17 cellular contexts compared by ENCODE assay signal in the genomic region with DNA sequence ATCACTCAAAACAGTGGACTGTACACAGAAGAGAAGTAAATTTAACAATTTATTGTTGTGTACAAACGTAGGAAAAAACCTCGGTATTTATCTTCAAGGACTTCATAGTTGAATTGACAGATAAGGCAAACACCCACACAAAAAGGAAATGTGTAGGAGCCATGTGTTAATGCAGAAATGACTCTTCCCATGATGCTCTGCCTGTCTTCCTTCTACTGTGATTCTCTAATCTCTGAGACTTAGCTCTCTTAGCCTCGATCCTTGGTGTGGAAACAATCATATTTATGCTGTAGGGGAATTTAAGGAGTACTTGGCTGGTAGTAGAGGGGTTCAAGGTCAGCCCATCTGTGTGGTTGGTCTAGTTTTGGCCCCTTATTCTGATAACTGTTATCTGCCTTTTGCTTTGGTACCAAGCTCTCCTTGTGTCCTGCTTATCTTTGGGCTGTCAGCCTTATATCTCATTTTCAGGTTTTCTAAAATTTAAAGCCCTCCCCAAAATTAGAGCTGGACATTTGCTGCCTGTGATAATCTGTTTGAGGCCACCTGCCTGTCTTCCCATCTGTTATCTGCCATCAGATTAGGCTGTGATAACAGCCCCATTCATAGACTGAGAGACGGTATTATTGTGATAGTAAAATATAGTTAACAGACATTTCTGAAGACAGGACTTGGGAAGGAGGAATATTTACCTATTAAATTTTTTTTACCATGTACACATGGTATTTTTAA.
DNase-seq lines count a peak whose midpoint lies in the region; ATAC-seq and TF ChIP-seq lines count a peak whose summit lies in the region.
"Had no signal": no experiment of that assay in that cellular context is flagged by ENCODE, and none has a peak within 500 bp of the region (broad histone marks: within the 10 kb centered on the region; RNA-seq: fewer than 3 reads in every experiment).

No MANE protein-coding gene starts in this region.

- H3K9me3 ChIP-seq in OCI-LY3 (ENCODE audit: insufficient read depth, low read length), result no peaks in the 10 kb centered on the region
- no peaks in the 10 kb centered on the region for H3K9me3 ChIP-seq in esophagus muscularis mucosa
- H3K9me3 ChIP-seq in adrenal gland (replicated peaks in 1 of 3), result no peaks in the 10 kb centered on the region

- no peaks in the 10 kb centered on the region for H3K27me3 ChIP-seq in OCI-LY3 (ENCODE audit: low read depth, low read length)
- no peaks in the 10 kb centered on the region for H3K27me3 ChIP-seq in esophagus muscularis mucosa
- no peaks in the 10 kb centered on the region for H3K27me3 ChIP-seq in adrenal gland

- H3K4me3 ChIP-seq in OCI-LY3 (ENCODE audit: low read length), result no peak overlapping the region
- no peak overlapping the region for H3K4me3 ChIP-seq in esophagus muscularis mucosa
- H3K4me3 ChIP-seq in adrenal gland, result no peak overlapping the region
- H3K4me3 ChIP-seq: PC-9, SK-N-MC had no signal

- no peaks in the 10 kb centered on the region for H3K79me2 ChIP-seq in OCI-LY3 (ENCODE audit: low read length)

- H2AFZ ChIP-seq in OCI-LY3 (ENCODE audit: low read depth, low read length), result peak overlapping the region; percentile 68; the same call in 1 of the 2 replicates
- H2AFZ ChIP-seq: PC-9 had no signal

- H3K9ac ChIP-seq in OCI-LY3 (ENCODE audit: low read length), result no peak overlapping the region

- peaks cover 9% of the 10 kb centered on the region for H3K4me1 ChIP-seq in OCI-LY3 (ENCODE audit: low read length)
- no peaks in the 10 kb centered on the region for H3K4me1 ChIP-seq in esophagus muscularis mucosa
- H3K4me1 ChIP-seq in adrenal gland (replicated peaks in 1 of 2), result no peaks in the 10 kb centered on the region
- H3K4me1 ChIP-seq: Caco-2 had no signal

- ATAC-seq in HG02938 (IDR thresholded peaks at IDR 0.05; ENCODE audit: unreplicated experiment), result peak; percentile 41
- no peak for ATAC-seq in HG02623 (IDR thresholded peaks at IDR 0.05; ENCODE audit: unreplicated experiment)
- no peak for ATAC-seq in HG03045 (IDR thresholded peaks at IDR 0.05; ENCODE audit: unreplicated experiment)

- WGBS in esophagus muscularis mucosa, result 73% methylated on average over 4 of the region's 4 CpGs
- 40 to 47% (median 42%) methylated on average over 4 of the region's 4 CpGs for WGBS in adrenal gland, 4 donors

- intact Hi-C loops in esophagus muscularis mucosa (cut with DNase I), result no loop called here
- intact Hi-C loops in adrenal gland (cut with DNase I), result loop anchor here in 1 of 2 donors (10.0 kb wide), 1 partner anchor 410 kb away; no protein-coding TSS in a partner anchor

- TF ChIP-seq CTCF in OCI-LY3 (IDR thresholded peaks at IDR 0.05; ENCODE audit: low read depth, low read length) (no peak), esophagus muscularis mucosa (IDR thresholded peaks at IDR 0.05) (no peak), adrenal gland (IDR thresholded peaks at IDR 0.05) (no peak)

- TF ChIP-seq POLR2A in esophagus muscularis mucosa (IDR thresholded peaks at IDR 0.05; ENCODE audit: low read depth) (no peak), adrenal gland (IDR thresholded peaks at IDR 0.05) (no peak)

- no peaks in the 10 kb centered on the region for H4K20me1 ChIP-seq in OCI-LY3 (ENCODE audit: insufficient read depth, low read length)

- H3K4me2 ChIP-seq in OCI-LY3 (ENCODE audit: low read length), result no peak overlapping the region
- H3K4me2 ChIP-seq: PC-9 had no signal

- H3K36me3 ChIP-seq in OCI-LY3 (replicated peaks; ENCODE audit: low read depth, low read length) (no peaks in the 10 kb centered on the region), esophagus muscularis mucosa (no peaks in the 10 kb centered on the region), adrenal gland (replicated peaks in 1 of 2) (no peaks in the 10 kb centered on the region)

- no peak for TF ChIP-seq EP300 in esophagus muscularis mucosa (IDR thresholded peaks at IDR 0.05)

- H3K27ac ChIP-seq in OCI-LY3 (ENCODE audit: low read length) (no peak overlapping the region), esophagus muscularis mucosa (replicated peaks in 1 of 4) (no peak overlapping the region), adrenal gland (no peak overlapping the region)
- H3K27ac ChIP-seq: C4-2B, PC-9, SK-N-MC had no signal

- DNase-seq in CMK (ENCODE audit: low read depth), result peak; percentile 56
- peak; percentile 81 for DNase-seq in cerebellar cortex (ENCODE audit: low spot score)
- DNase-seq in esophagus muscularis mucosa (ENCODE audit: extremely low spot score), result no peak
- no peak for DNase-seq in adrenal gland
- DNase-seq: Caco-2, GOT3, Kasumi-1, NCI-H1436, NCI-H2029 treated with DMSO at 0.1 percent for 48 hours, NCI-H510A treated with DMSO at 0.1 percent for 48 hours, PC-9 had no signal

Comparison
In these comparisons a context has a peak if more than half of its experiments do, and no peak if none do; other contexts are left out.
1. DNase-seq: peak in CMK (single experiment) and cerebellar cortex (single experiment); none in esophagus muscularis mucosa (single experiment) and adrenal gland (0 of 7).